21 cellular contexts compared by ENCODE assay signal in the genomic region with DNA sequence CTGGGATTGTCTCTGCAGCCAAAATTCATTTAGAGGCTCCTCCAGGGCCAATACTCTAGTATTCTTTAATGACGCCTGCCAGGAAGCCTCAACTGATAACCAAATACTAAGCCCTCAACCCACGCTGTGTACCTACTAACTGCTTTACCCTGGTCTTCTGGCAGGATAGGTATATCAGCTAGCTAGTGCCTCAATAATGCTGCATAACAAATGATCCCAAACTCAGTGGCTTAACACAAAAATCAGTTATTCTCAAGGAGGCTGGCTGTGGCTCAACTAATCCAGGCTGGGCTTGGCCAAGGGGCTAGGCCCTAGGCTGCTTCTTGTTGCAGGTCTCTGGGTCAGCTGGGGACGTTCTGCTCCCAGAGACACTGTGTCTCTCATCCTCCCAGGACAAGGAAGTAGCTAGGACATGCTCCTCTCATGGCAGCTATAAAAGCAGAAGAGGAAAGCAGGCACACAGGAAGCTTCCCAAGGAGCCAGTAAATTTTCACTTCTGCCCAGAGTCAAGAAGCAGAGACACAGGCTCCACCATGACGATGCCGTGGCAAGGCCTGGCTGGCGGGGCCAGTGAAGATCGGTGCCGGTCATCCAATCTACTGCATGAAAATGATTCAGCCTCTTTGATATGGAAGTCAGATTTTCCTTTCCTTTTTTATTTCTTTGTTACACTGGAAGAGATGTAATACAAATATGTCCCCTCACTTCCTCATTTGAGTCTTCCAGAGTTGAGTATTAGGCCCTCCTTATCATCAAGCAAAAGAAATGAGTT. TPM values are rescaled to one million over a fixed set of nuclear protein-coding genes. Genes with fewer than 3 reads are reported as not detected.
"Had no signal": no experiment of that assay in that cellular context is flagged by ENCODE, and none has a peak within 500 bp of the region (broad histone marks: within the 10 kb centered on the region; RNA-seq: fewer than 3 reads in every experiment).

No MANE protein-coding gene starts in this region.

- FAIRE-seq: kidney had no signal

- H3K36me3 ChIP-seq: cardiac muscle cell, left ventricle myocardium inferior, spleen, suprapubic skin, tibial nerve had no signal

- H3K27me3 ChIP-seq: body of pancreas, cardiac muscle cell, suprapubic skin, tibial nerve had no signal

- H3K9me3 ChIP-seq: body of pancreas, suprapubic skin had no signal

- DNase-seq: activated CD4-positive, alpha-beta memory T cell treated with anti-CD3 and anti-CD28 coated beads for 36 hours; activated CD4-positive, alpha-beta T cell treated with anti-CD3 and anti-CD28 coated beads for 4 hours; activated CD4-positive, CD25-positive, alpha-beta regulatory T cell; activated effector memory CD4-positive, alpha-beta T cell treated with anti-CD3 and anti-CD28 coated beads, Interleukin-2, amount 50 U/mL, for 16 hours; activated T-cell treated with anti-CD3 and anti-CD28 coated beads, Interleukin-2, amount 50 U/mL, for 48 hours; body of pancreas; dermis blood vessel endothelial cell; effector CD8-positive, alpha-beta T cell; foreskin keratinocyte; kidney; left ventricle myocardium inferior; mammary epithelial cell; midbrain; natural killer cell; spleen; stimulated activated CD4-positive, alpha-beta T cell treated with anti-CD3 and anti-CD28 coated beads, Interleukin-4, amount 100 ng/mL, for 24 hours; T1000 had no signal

- H3K4me1 ChIP-seq: foreskin keratinocyte, spleen, suprapubic skin, tibial nerve had no signal

- H3K4me3 ChIP-seq: body of pancreas, cardiac muscle cell, left ventricle myocardium inferior, spleen, suprapubic skin, tibial nerve had no signal

- H3K27ac ChIP-seq: body of pancreas, cardiac muscle cell, foreskin keratinocyte, left ventricle myocardium inferior, spleen, suprapubic skin, tibial nerve had no signal

- ATAC-seq: body of pancreas, foreskin keratinocyte, natural killer cell had no signal

RNA-seq across cellular contexts. Expression of a gene that starts 28.6 kb away (rescaled TPM):
- total RNA-seq: activated CD4-positive, alpha-beta memory T cell treated with anti-CD3 and anti-CD28 coated beads for 36 hours; T-helper 1 cell treated with Interleukin-12 subunit alpha and Interleukin-12 subunit beta and Interleukin-4 antibody, amounts not matched to agents 30 ng/mL and 1 ng/mL, for 36 hours had no signal
